In the genomic region with DNA sequence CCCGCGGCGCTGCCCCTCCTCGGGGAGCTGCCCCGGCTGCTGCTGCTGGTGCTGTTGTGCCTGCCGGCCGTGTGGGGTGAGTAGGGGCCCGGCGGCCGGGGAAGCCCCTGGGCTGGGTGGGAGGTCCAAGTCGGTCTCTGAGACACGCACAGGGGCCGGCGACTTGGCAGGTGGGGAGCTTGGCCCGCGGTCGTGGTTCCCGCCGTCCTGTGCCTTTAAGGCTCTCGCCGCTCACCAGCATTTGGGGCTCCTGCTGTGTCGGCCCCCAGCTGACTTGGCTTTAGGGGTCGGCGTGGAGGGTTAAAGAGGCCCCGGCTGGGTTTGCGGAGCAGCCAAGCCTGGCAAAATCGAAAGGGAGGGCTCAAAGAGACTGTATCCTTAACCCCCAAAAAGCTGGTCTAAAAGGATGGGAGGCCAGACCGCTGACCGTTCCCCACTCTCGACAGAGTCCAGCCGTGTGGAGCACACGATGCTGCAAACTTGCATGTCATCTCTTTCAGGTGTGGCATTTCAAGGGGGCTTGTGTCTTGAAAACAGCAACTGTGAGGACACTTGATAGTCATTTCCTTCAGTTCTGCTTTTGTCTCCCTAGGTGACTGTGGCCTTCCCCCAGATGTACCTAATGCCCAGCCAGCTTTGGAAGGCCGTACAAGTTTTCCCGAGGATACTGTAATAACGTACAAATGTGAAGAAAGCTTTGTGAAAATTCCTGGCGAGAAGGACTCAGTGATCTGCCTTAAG, we compare ENCODE assay signal across 1 cellular context.
TF ChIP-seq lines count a peak whose summit lies in the region.

No MANE protein-coding gene starts in this region.

TF ChIP-seq in WTC11, 78 proteins besides CTCF, POLR2A, EP300 and RAD21 (continued from another document):
- TF ChIP-seq, protein P1, sequence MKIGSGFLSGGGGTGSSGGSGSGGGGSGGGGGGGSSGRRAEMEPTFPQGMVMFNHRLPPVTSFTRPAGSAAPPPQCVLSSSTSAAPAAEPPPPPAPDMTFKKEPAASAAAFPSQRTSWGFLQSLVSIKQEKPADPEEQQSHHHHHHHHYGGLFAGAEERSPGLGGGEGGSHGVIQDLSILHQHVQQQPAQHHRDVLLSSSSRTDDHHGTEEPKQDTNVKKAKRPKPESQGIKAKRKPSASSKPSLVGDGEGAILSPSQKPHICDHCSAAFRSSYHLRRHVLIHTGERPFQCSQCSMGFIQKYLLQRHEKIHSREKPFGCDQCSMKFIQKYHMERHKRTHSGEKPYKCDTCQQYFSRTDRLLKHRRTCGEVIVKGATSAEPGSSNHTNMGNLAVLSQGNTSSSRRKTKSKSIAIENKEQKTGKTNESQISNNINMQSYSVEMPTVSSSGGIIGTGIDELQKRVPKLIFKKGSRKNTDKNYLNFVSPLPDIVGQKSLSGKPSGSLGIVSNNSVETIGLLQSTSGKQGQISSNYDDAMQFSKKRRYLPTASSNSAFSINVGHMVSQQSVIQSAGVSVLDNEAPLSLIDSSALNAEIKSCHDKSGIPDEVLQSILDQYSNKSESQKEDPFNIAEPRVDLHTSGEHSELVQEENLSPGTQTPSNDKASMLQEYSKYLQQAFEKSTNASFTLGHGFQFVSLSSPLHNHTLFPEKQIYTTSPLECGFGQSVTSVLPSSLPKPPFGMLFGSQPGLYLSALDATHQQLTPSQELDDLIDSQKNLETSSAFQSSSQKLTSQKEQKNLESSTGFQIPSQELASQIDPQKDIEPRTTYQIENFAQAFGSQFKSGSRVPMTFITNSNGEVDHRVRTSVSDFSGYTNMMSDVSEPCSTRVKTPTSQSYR (CRISPR knock-in tag; IDR thresholded peaks at IDR 0.05): no peak
- TF ChIP-seq ZNF416 (CRISPR knock-in tag; IDR thresholded peaks at IDR 0.05) (no peak), ATF1 (CRISPR knock-in tag; IDR thresholded peaks at IDR 0.05) (peak; percentile 3; the same call in 1 of the 2 replicates), IRF2 (CRISPR knock-in tag; IDR thresholded peaks at IDR 0.05; ENCODE audit: borderline replicate concordance, low read depth) (no peak), FOXP1 (CRISPR knock-in tag; IDR thresholded peaks at IDR 0.05; ENCODE audit: borderline replicate concordance) (no peak), SP1 (CRISPR knock-in tag; conservative IDR thresholded peaks at IDR 0.05) (0 out of 2 replicates have a peak, but pooled peaks have one; percentile 4), NR1H2 (CRISPR knock-in tag; IDR thresholded peaks at IDR 0.05) (no peak), EMX1 (CRISPR knock-in tag; IDR thresholded peaks at IDR 0.05) (no peak), RELA (CRISPR knock-in tag; IDR thresholded peaks at IDR 0.05; ENCODE audit: borderline replicate concordance) (peak; percentile 79; the same call in 1 of the 2 replicates), TP53 (CRISPR knock-in tag; IDR thresholded peaks at IDR 0.05) (no peak), GRHL2 (CRISPR knock-in tag; IDR thresholded peaks at IDR 0.05; ENCODE audit: insufficient replicate concordance, severe bottlenecking) (no peak), ZNF121 (CRISPR knock-in tag; IDR thresholded peaks at IDR 0.05) (no peak), TEAD1 (CRISPR knock-in tag; IDR thresholded peaks at IDR 0.05) (no peak), KAT7 (CRISPR knock-in tag; IDR thresholded peaks at IDR 0.05; ENCODE audit: borderline replicate concordance) (no peak), TCF7 (CRISPR knock-in tag; IDR thresholded peaks at IDR 0.05; ENCODE audit: low read depth) (no peak), GTF2I (CRISPR knock-in tag; conservative IDR thresholded peaks at IDR 0.05) (no peak), JAZF1 (CRISPR knock-in tag; IDR thresholded peaks at IDR 0.05) (no peak), ZNF138 (CRISPR knock-in tag; conservative IDR thresholded peaks at IDR 0.05) (no peak)
- TF ChIP-seq, protein P2, sequence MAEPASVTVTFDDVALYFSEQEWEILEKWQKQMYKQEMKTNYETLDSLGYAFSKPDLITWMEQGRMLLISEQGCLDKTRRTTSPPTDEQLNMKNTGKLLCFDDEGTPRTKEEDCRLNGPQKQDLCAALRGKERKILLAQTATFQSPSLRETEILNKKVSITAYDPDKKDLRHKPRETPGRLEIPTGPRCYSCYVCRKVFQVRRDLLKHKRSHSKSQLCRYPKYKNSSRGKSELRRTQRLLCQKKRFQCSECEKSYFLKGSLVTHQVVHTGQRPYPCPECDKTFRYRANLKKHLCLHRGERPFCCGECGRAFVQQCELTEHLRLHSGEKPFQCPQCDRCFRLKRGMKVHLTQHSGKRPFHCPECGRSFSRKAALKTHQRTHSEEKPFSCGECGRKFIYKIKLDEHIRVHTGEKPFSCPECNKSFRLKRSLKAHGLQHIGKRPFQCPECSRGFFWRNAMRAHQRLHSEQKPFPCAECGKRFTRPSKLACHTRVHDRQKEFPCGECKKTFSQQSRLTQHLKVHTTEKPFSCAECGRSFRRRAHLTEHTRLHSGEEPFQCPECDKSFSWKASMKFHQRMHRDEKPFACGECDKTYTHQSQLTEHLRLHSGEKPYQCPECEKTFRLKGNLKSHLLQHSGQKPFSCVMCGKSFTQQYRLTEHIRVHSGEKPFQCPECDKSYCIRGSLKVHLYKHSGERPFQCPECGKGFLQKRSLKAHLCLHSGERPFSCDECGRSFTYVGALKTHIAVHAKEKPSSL (CRISPR knock-in tag; conservative IDR thresholded peaks at IDR 0.05): no peak
- TF ChIP-seq, protein P3, sequence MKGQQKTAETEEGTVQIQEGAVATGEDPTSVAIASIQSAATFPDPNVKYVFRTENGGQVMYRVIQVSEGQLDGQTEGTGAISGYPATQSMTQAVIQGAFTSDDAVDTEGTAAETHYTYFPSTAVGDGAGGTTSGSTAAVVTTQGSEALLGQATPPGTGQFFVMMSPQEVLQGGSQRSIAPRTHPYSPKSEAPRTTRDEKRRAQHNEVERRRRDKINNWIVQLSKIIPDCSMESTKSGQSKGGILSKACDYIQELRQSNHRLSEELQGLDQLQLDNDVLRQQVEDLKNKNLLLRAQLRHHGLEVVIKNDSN (CRISPR knock-in tag; IDR thresholded peaks at IDR 0.05): no peak
- TF ChIP-seq, protein P4, sequence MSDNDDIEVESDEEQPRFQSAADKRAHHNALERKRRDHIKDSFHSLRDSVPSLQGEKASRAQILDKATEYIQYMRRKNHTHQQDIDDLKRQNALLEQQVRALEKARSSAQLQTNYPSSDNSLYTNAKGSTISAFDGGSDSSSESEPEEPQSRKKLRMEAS (CRISPR knock-in tag; IDR thresholded peaks at IDR 0.05): no peak
- TF ChIP-seq, protein P5, sequence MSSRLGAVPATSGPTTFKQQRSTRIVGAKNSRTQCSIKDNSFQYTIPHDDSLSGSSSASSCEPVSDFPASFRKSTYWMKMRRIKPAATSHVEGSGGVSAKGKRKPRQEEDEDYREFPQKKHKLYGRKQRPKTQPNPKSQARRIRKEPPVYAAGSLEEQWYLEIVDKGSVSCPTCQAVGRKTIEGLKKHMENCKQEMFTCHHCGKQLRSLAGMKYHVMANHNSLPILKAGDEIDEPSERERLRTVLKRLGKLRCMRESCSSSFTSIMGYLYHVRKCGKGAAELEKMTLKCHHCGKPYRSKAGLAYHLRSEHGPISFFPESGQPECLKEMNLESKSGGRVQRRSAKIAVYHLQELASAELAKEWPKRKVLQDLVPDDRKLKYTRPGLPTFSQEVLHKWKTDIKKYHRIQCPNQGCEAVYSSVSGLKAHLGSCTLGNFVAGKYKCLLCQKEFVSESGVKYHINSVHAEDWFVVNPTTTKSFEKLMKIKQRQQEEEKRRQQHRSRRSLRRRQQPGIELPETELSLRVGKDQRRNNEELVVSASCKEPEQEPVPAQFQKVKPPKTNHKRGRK (CRISPR knock-in tag; IDR thresholded peaks at IDR 0.05; ENCODE audit: borderline replicate concordance): no peak
- TF ChIP-seq, protein P6, sequence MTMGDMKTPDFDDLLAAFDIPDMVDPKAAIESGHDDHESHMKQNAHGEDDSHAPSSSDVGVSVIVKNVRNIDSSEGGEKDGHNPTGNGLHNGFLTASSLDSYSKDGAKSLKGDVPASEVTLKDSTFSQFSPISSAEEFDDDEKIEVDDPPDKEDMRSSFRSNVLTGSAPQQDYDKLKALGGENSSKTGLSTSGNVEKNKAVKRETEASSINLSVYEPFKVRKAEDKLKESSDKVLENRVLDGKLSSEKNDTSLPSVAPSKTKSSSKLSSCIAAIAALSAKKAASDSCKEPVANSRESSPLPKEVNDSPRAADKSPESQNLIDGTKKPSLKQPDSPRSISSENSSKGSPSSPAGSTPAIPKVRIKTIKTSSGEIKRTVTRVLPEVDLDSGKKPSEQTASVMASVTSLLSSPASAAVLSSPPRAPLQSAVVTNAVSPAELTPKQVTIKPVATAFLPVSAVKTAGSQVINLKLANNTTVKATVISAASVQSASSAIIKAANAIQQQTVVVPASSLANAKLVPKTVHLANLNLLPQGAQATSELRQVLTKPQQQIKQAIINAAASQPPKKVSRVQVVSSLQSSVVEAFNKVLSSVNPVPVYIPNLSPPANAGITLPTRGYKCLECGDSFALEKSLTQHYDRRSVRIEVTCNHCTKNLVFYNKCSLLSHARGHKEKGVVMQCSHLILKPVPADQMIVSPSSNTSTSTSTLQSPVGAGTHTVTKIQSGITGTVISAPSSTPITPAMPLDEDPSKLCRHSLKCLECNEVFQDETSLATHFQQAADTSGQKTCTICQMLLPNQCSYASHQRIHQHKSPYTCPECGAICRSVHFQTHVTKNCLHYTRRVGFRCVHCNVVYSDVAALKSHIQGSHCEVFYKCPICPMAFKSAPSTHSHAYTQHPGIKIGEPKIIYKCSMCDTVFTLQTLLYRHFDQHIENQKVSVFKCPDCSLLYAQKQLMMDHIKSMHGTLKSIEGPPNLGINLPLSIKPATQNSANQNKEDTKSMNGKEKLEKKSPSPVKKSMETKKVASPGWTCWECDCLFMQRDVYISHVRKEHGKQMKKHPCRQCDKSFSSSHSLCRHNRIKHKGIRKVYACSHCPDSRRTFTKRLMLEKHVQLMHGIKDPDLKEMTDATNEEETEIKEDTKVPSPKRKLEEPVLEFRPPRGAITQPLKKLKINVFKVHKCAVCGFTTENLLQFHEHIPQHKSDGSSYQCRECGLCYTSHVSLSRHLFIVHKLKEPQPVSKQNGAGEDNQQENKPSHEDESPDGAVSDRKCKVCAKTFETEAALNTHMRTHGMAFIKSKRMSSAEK (CRISPR knock-in tag; IDR thresholded peaks at IDR 0.05; ENCODE audit: borderline replicate concordance): no peak
- TF ChIP-seq, protein P7, sequence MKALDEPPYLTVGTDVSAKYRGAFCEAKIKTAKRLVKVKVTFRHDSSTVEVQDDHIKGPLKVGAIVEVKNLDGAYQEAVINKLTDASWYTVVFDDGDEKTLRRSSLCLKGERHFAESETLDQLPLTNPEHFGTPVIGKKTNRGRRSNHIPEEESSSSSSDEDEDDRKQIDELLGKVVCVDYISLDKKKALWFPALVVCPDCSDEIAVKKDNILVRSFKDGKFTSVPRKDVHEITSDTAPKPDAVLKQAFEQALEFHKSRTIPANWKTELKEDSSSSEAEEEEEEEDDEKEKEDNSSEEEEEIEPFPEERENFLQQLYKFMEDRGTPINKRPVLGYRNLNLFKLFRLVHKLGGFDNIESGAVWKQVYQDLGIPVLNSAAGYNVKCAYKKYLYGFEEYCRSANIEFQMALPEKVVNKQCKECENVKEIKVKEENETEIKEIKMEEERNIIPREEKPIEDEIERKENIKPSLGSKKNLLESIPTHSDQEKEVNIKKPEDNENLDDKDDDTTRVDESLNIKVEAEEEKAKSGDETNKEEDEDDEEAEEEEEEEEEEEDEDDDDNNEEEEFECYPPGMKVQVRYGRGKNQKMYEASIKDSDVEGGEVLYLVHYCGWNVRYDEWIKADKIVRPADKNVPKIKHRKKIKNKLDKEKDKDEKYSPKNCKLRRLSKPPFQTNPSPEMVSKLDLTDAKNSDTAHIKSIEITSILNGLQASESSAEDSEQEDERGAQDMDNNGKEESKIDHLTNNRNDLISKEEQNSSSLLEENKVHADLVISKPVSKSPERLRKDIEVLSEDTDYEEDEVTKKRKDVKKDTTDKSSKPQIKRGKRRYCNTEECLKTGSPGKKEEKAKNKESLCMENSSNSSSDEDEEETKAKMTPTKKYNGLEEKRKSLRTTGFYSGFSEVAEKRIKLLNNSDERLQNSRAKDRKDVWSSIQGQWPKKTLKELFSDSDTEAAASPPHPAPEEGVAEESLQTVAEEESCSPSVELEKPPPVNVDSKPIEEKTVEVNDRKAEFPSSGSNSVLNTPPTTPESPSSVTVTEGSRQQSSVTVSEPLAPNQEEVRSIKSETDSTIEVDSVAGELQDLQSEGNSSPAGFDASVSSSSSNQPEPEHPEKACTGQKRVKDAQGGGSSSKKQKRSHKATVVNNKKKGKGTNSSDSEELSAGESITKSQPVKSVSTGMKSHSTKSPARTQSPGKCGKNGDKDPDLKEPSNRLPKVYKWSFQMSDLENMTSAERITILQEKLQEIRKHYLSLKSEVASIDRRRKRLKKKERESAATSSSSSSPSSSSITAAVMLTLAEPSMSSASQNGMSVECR (CRISPR knock-in tag; IDR thresholded peaks at IDR 0.05; ENCODE audit: borderline replicate concordance): 0 out of 2 replicates have a peak, but pooled peaks have one; percentile 5
- TF ChIP-seq, protein P8, sequence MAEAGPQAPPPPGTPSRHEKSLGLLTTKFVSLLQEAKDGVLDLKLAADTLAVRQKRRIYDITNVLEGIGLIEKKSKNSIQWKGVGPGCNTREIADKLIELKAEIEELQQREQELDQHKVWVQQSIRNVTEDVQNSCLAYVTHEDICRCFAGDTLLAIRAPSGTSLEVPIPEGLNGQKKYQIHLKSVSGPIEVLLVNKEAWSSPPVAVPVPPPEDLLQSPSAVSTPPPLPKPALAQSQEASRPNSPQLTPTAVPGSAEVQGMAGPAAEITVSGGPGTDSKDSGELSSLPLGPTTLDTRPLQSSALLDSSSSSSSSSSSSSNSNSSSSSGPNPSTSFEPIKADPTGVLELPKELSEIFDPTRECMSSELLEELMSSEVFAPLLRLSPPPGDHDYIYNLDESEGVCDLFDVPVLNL (CRISPR knock-in tag; IDR thresholded peaks at IDR 0.05; ENCODE audit: borderline replicate concordance, low read depth): no peak
- TF ChIP-seq, protein P9, sequence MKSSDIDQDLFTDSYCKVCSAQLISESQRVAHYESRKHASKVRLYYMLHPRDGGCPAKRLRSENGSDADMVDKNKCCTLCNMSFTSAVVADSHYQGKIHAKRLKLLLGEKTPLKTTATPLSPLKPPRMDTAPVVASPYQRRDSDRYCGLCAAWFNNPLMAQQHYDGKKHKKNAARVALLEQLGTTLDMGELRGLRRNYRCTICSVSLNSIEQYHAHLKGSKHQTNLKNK (CRISPR knock-in tag; IDR thresholded peaks at IDR 0.05): no peak
- TF ChIP-seq, protein P10, sequence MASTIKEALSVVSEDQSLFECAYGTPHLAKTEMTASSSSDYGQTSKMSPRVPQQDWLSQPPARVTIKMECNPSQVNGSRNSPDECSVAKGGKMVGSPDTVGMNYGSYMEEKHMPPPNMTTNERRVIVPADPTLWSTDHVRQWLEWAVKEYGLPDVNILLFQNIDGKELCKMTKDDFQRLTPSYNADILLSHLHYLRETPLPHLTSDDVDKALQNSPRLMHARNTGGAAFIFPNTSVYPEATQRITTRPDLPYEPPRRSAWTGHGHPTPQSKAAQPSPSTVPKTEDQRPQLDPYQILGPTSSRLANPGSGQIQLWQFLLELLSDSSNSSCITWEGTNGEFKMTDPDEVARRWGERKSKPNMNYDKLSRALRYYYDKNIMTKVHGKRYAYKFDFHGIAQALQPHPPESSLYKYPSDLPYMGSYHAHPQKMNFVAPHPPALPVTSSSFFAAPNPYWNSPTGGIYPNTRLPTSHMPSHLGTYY (CRISPR knock-in tag; IDR thresholded peaks at IDR 0.05): no peak
- TF ChIP-seq, protein P11, sequence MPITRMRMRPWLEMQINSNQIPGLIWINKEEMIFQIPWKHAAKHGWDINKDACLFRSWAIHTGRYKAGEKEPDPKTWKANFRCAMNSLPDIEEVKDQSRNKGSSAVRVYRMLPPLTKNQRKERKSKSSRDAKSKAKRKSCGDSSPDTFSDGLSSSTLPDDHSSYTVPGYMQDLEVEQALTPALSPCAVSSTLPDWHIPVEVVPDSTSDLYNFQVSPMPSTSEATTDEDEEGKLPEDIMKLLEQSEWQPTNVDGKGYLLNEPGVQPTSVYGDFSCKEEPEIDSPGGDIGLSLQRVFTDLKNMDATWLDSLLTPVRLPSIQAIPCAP (CRISPR knock-in tag; IDR thresholded peaks at IDR 0.05): no peak; the same call in 1 of the 2 replicates
